Comparison of ENCODE assay signal across 12 cellular contexts in the genomic region with DNA sequence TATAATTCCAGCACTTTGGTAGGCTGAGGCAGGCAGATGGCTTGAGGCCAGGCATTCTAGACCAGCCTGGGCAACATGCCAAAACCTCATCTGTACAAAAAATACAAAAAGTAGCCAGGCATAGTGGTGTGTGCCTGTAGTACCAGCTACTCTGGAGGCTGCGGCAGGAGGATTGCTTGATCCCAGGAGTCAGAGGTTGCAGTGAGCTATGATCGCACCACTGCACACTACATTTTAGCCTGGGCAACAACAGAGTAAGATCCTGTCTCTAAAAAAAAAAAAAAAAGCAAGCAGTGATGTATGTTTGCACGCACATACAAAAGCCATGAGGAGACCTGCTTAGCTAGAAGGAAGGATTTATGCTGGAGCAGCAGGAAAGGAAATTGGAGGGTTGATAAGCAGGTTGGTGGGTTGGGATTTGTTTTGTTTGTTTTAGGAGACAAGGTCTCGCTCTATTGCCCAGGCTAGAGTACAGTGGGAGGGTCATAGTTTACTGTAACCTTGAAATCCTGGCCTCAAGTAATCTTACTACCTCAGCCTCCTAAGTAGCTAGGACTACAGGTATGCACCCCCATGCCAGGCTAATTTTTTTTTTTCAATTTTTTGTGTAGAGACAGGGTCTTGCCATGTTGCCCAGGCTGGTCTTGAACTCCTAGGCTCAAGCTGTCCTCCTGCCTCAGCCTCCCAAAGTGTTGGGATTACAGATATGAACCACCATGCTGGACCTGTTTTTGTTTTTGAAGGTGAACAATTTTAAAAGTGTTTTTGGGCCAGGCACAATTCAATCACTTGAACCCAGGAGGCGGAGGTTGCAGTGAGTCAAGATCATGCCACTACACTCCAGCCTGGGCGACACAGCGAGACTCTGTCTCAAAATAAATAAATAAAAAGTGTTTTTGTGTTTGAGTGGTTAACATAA. TPM values are rescaled to one million over a fixed set of nuclear protein-coding genes. Genes with fewer than 3 reads are reported as not detected.
DNase-seq lines count a peak whose midpoint lies in the region; TF ChIP-seq lines count a peak whose summit lies in the region.
"Had no signal": no experiment of that assay in that cellular context is flagged by ENCODE, and none has a peak within 500 bp of the region (broad histone marks: within the 10 kb centered on the region; RNA-seq: fewer than 3 reads in every experiment).

No MANE protein-coding gene starts in this region.

- intact Hi-C loops in A673 (cut with micrococcal nuclease; ENCODE audit: unreplicated experiment) = no loop called here
- intact Hi-C loops in ascending aorta (cut with DNase I) = no loop called here

- H3K27me3 ChIP-seq in A673 (replicated peaks; ENCODE audit: insufficient read depth, low read depth, low read length, poor library complexity) (no peaks in the 10 kb centered on the region), ascending aorta (no peaks in the 10 kb centered on the region)

- POLR2A ChIA-PET in A673 (lab: Charles Lee; ENCODE audit: low non-redundant PET) = interaction anchor here (0.6 kb wide), 1 partner anchor 103 kb away, joined by 3 read pairs; no protein-coding TSS in a partner anchor

- no TSS peak for BruUV-seq in A673 (replicated peaks; lab: Mats Ljungman, UMichigan)

- H3K9me3 ChIP-seq in A673 (ENCODE audit: low read depth, low read length, poor library complexity, severe bottlenecking) = no peaks in the 10 kb centered on the region
- H3K9me3 ChIP-seq in ascending aorta = no peaks in the 10 kb centered on the region

- no peaks in the 10 kb centered on the region for H3K36me3 ChIP-seq in A673 (ENCODE audit: insufficient read depth, low read length, poor library complexity, severe bottlenecking)
- H3K36me3 ChIP-seq in ascending aorta = no peaks in the 10 kb centered on the region

- H3K27ac ChIP-seq in A673 (ENCODE audit: low read depth, low read length, poor library complexity, severe bottlenecking) = no peak overlapping the region
- no peak overlapping the region for H3K27ac ChIP-seq in ascending aorta

- CTCF ChIA-PET in A673 (lab: Charles Lee) = interaction anchor here (0.6 kb wide), 1 partner anchor 9 kb away, joined by 4 read pairs; no protein-coding TSS in a partner anchor

- DNase-seq in A673 (ENCODE audit: low spot score) (peak; percentile 43), HK-2 (ENCODE audit: unreplicated experiment) (peak; percentile 25), NCI-H510A treated with DMSO at 0.1 percent for 48 hours (lab: John Stamatoyannopoulos, UW) (peak; percentile 81), dermis microvascular lymphatic vessel endothelial cell (ENCODE audit: low read depth in 2 of 2) (peak; percentile 23 to 63), iPS-NIHi11 (ENCODE audit: low spot score) (no peak), ascending aorta (ENCODE audit: low spot score in 2 of 2) (no peak), T-helper 9 cell (no peak), foreskin fibroblast (no peak)
- DNase-seq: activated CD4-positive, CD25-positive, alpha-beta regulatory T cell; effector CD4-positive, alpha-beta T cell; right cardiac atrium; Right ventricle myocardium superior had no signal

- H3K4me3 ChIP-seq in A673 (ENCODE audit: low read depth, low read length, poor library complexity, severe bottlenecking) (no peak overlapping the region), ascending aorta (no peak overlapping the region), foreskin fibroblast (ENCODE audit: low read depth in 1 of 2, low read length in 2 of 2) (no peak overlapping the region)

- TF ChIP-seq CTCF in A673 (conservative IDR thresholded peaks at IDR 0.05; ENCODE audit: low read depth, low read length) = no peak
- no peak for TF ChIP-seq CTCF in ascending aorta (IDR thresholded peaks at IDR 0.05)
- no peak for TF ChIP-seq CTCF in foreskin fibroblast (IDR thresholded peaks at IDR 0.05; ENCODE audit: low read depth, low read length)

- H3K4me1 ChIP-seq in A673 (ENCODE audit: insufficient read depth, low read length, poor library complexity, severe bottlenecking) (no peaks in the 10 kb centered on the region), ascending aorta (peaks cover 0 to 10% of the 10 kb centered on the region in 2 donors)

RNA-seq across cellular contexts. Expression of a gene that starts 4.0 kb away (rescaled TPM):
- total RNA-seq in A673 (2021) (2.6 TPM in 2 replicates), dermis microvascular lymphatic vessel endothelial cell (6.2 and 9.7 TPM in 2 replicates), ascending aorta (6.8 TPM)

RNA-seq across cellular contexts. Expression of a gene that starts 4.2 kb away (rescaled TPM):
- total RNA-seq in A673 (2021) (16.9 and 19.8 TPM in 2 replicates), dermis microvascular lymphatic vessel endothelial cell (26.8 and 36.0 TPM in 2 replicates), ascending aorta (34.4 TPM)

RNA-seq across cellular contexts. Expression of a gene that starts 19.6 kb away (rescaled TPM):
- 13.2 and 14.3 TPM in 2 replicates for total RNA-seq in A673 (2021)
- total RNA-seq in dermis microvascular lymphatic vessel endothelial cell = 2.8 and 4.7 TPM in 2 replicates
- 3.5 TPM for total RNA-seq in ascending aorta

RNA-seq across cellular contexts. Expression of a gene that starts 26.0 kb away (rescaled TPM):
- total RNA-seq in A673 (2021) (1.9 and 2.0 TPM in 2 replicates), dermis microvascular lymphatic vessel endothelial cell (0.51 and 1.0 TPM in 2 replicates), ascending aorta (32.8 TPM)

RNA-seq across cellular contexts. Expression of a gene that starts 27.8 kb away (rescaled TPM):
- 3.1 and 7.3 TPM in 2 replicates for total RNA-seq in A673 (2021)
- total RNA-seq in dermis microvascular lymphatic vessel endothelial cell = 11.7 and 13.4 TPM in 2 replicates
- 182 TPM for total RNA-seq in ascending aorta

Comparison
In these comparisons a context has a peak if more than half of its experiments do, and no peak if none do; other contexts are left out.
1. DNase-seq: peak in A673 (single experiment), HK-2 (single experiment), NCI-H510A treated with DMSO at 0.1 percent for 48 hours (single experiment) and dermis microvascular lymphatic vessel endothelial cell (2 of 2); none in iPS-NIHi11 (single experiment), ascending aorta (0 of 2), T-helper 9 cell (single experiment) and foreskin fibroblast (0 of 2).